ENCODE assay signal across 16 cellular contexts in genomic region chr13:34300559-34300958, GRCh38.
DNase-seq lines count a peak whose midpoint lies in the region; FAIRE-seq and TF ChIP-seq lines count a peak whose summit lies in the region.
"Had no signal": no experiment of that assay in that cellular context is flagged by ENCODE, and none has a peak within 500 bp of the region (broad histone marks: within the 10 kb centered on the region; RNA-seq: fewer than 3 reads in every experiment).

No MANE protein-coding gene starts in this region.

- H3K9ac ChIP-seq in neural cell (ENCODE audit: low read length) = no peak overlapping the region

- H3K9me3 ChIP-seq in neural cell (ENCODE audit: low read length) = no peaks in the 10 kb centered on the region
- H3K9me3 ChIP-seq: neutrophil, SJCRH30 had no signal

- no peaks in the 10 kb centered on the region for H3K9me2 ChIP-seq in neural cell (ENCODE audit: insufficient read depth, low read length)

- H3K36me3 ChIP-seq in neural cell (ENCODE audit: insufficient read depth, low read length) = no peaks in the 10 kb centered on the region
- H3K36me3 ChIP-seq: neutrophil, SJCRH30 had no signal

- no peak for TF ChIP-seq RAD21 in neural cell (conservative IDR thresholded peaks at IDR 0.05)

- DNase-seq in EH (ENCODE audit: low read depth) (peak; percentile 50), M059J (ENCODE audit: low read depth) (peak; percentile 55), globus pallidus (ENCODE audit: low spot score) (peak; percentile 7), NCI-H2196 (lab: John Stamatoyannopoulos, UW; ENCODE audit: unreplicated experiment) (no peak), DMS 273 treated with DMSO at 0.1 percent for 48 hours (lab: John Stamatoyannopoulos, UW) (no peak), HTR-8/SVneo (ENCODE audit: insufficient read length, low spot score) (no peak), T1000 (lab: John Stamatoyannopoulos, UW) (no peak)
- DNase-seq: activated CD4-positive, alpha-beta T cell treated with anti-CD3 and anti-CD28 coated beads for 36 hours; aorta; C1 segment of cervical spinal cord; dermis blood vessel endothelial cell; NCI-H1092 treated with DMSO at 0.1 percent for 48 hours; NCI-H226; SJCRH30 had no signal

- no peak overlapping the region for H3K27ac ChIP-seq in neural cell (ENCODE audit: low read length)
- H3K27ac ChIP-seq: neutrophil, SJCRH30 had no signal

- H3K4me3 ChIP-seq in neural cell (ENCODE audit: low read length) = no peak overlapping the region
- H3K4me3 ChIP-seq: SJCRH30 had no signal

- TF ChIP-seq CTCF in neural cell (IDR thresholded peaks at IDR 0.05; ENCODE audit: poor library complexity, severe bottlenecking) = no peak

- no peaks in the 10 kb centered on the region for H3K27me3 ChIP-seq in neural cell (ENCODE audit: insufficient read depth, low read depth, low read length)
- H3K27me3 ChIP-seq: neutrophil, SJCRH30 had no signal

- no peaks in the 10 kb centered on the region for H4K20me1 ChIP-seq in neural cell (ENCODE audit: insufficient read depth)

- H2AFZ ChIP-seq in neural cell (ENCODE audit: low read depth, low read length) = no peak overlapping the region

- H3K4me2 ChIP-seq in neural cell (ENCODE audit: low read length) = no peak overlapping the region

- H3F3A ChIP-seq in neural cell (ENCODE audit: insufficient read depth, low read length, poor library complexity, severe bottlenecking) = no peaks in the 10 kb centered on the region

- TF ChIP-seq EP300 in neural cell (conservative IDR thresholded peaks at IDR 0.05; ENCODE audit: poor library complexity, severe bottlenecking) = peak; percentile 65

- FAIRE-seq in HTR-8/SVneo (lab: Jason Lieb, UNC) = no peak

- H3K79me2 ChIP-seq in neural cell (replicated peaks; ENCODE audit: insufficient read depth, low read length) = no peaks in the 10 kb centered on the region

TF ChIP-seq in neural cell, 6 proteins besides CTCF, POLR2A, EP300 and RAD21:
- TF ChIP-seq MXI1 (conservative IDR thresholded peaks at IDR 0.05; ENCODE audit: poor library complexity, severe bottlenecking) = no peak
- peak; percentile 47 for TF ChIP-seq POLR2AphosphoS5 (IDR thresholded peaks at IDR 0.05)
- TF ChIP-seq EZH2 (IDR thresholded peaks at IDR 0.05; ENCODE audit: borderline replicate concordance, insufficient read depth, low read length, poor library complexity, severe bottlenecking) = no peak
- no peak for TF ChIP-seq REST (IDR thresholded peaks at IDR 0.05; ENCODE audit: borderline replicate concordance)

Comparison
In these comparisons a context has a peak if more than half of its experiments do, and no peak if none do; other contexts are left out.
1. DNase-seq: peak in EH (single experiment), M059J (single experiment) and globus pallidus (single experiment); none in NCI-H2196 (single experiment), DMS 273 treated with DMSO at 0.1 percent for 48 hours (single experiment), HTR-8/SVneo (single experiment) and T1000 (single experiment).